Comparison of ENCODE assay signal across 19 cellular contexts in genomic region chr10:122285506-122286444, GRCh38. TPM values are rescaled to one million over a fixed set of nuclear protein-coding genes. Genes with fewer than 3 reads are reported as not detected.
DNase-seq lines count a peak whose midpoint lies in the region; ATAC-seq, FAIRE-seq and TF ChIP-seq lines count a peak whose summit lies in the region.
"Had no signal": no experiment of that assay in that cellular context is flagged by ENCODE, and none has a peak within 500 bp of the region (broad histone marks: within the 10 kb centered on the region; RNA-seq: fewer than 3 reads in every experiment).

No MANE protein-coding gene starts in this region.

- FAIRE-seq in astrocyte (lab: Jason Lieb, UNC): no peak
- FAIRE-seq: D721Med, GM12891 had no signal

- H3K79me2 ChIP-seq in astrocyte (ENCODE audit: insufficient read depth, low read length): no peaks in the 10 kb centered on the region

- TF ChIP-seq CTCF in astrocyte (IDR thresholded peaks at IDR 0.05; ENCODE audit: insufficient read depth, low read depth, low read length): no peak
- no peak for TF ChIP-seq CTCF in foreskin keratinocyte (conservative IDR thresholded peaks at IDR 0.05)

- peaks cover 4% of the 10 kb centered on the region for H3K9me3 Mint-ChIP-seq in astrocyte (ENCODE audit: unreplicated experiment)
- H3K9me3 Mint-ChIP-seq: HFFc6 had no signal

- H3K4me2 ChIP-seq in BLaER1: peak overlapping the region; percentile 44
- H3K4me2 ChIP-seq in astrocyte (ENCODE audit: low read length): no peak overlapping the region

- H3K27me3 ChIP-seq in BLaER1: no peaks in the 10 kb centered on the region
- no peaks in the 10 kb centered on the region for H3K27me3 ChIP-seq in astrocyte (ENCODE audit: insufficient read depth, low read length)
- H3K27me3 ChIP-seq in skeletal muscle tissue (ENCODE audit: control insufficient read depth in 3 of 3, insufficient read depth in 3 of 3, low read length in 3 of 3): no peaks in the 10 kb centered on the region
- no peaks in the 10 kb centered on the region for H3K27me3 ChIP-seq in foreskin keratinocyte

- H4K20me1 ChIP-seq in BLaER1: no peaks in the 10 kb centered on the region
- H4K20me1 ChIP-seq in astrocyte (ENCODE audit: insufficient read depth, low read length): no peaks in the 10 kb centered on the region

- H3K27ac ChIP-seq in BLaER1 (no peak overlapping the region), astrocyte (ENCODE audit: low read depth, low read length) (peak overlapping the region; percentile 30), skeletal muscle tissue (ENCODE audit: low read depth, low read length) (peak overlapping the region; percentile 90), foreskin keratinocyte (no peak overlapping the region)
- H3K27ac ChIP-seq: C4-2B, PC-9, RWPE1 had no signal

- H3K4me3 ChIP-seq in BLaER1: no peak overlapping the region
- no peak overlapping the region for H3K4me3 ChIP-seq in astrocyte (ENCODE audit: insufficient read depth, low read depth, low read length)
- no peak overlapping the region for H3K4me3 ChIP-seq in skeletal muscle tissue (ENCODE audit: low read length in 3 of 3)
- H3K4me3 ChIP-seq: PC-9 had no signal

- no peak overlapping the region for H2AFZ ChIP-seq in astrocyte (ENCODE audit: low read depth, low read length)
- H2AFZ ChIP-seq: PC-9 had no signal

- H3K4me1 ChIP-seq in BLaER1 (peaks cover 30% of the 10 kb centered on the region), astrocyte (ENCODE audit: insufficient read depth, low read length) (peaks cover 30% of the 10 kb centered on the region), skeletal muscle tissue (ENCODE audit: control insufficient read depth in 3 of 3, insufficient read depth in 3 of 3, low read length in 3 of 3) (peaks cover 20 to 67% (median 48%) of the 10 kb centered on the region in 3 donors), foreskin keratinocyte (peaks cover 12% of the 10 kb centered on the region)

- peaks cover 36% of the 10 kb centered on the region for H3K4me1 Mint-ChIP-seq in astrocyte (ENCODE audit: low read depth, unreplicated experiment)

- no peak for DNase-seq in astrocyte (ENCODE audit: low read depth)
- DNase-seq in myocyte (ENCODE audit: low read depth): peak; percentile 80
- no peak for DNase-seq in foreskin keratinocyte
- DNase-seq in NK-92 treated with Interleukin-12 subunit alpha and Interleukin-12 subunit beta, amount 100 ng/mL, for 24 hours (lab: John Stamatoyannopoulos, UW): no peak
- DNase-seq: H7, HFFc6, KG1, MV-4-11, NCI-H1694 treated with DMSO at 0.1 percent for 48 hours, NCI-H2227 treated with DMSO at 0.1 percent for 48 hours, PC-9 had no signal

- H3K27ac Mint-ChIP-seq in astrocyte (ENCODE audit: unreplicated experiment): peak overlapping the region; percentile 35
- H3K27ac Mint-ChIP-seq: HFFc6 had no signal

- ATAC-seq in GM21367 (IDR thresholded peaks at IDR 0.05; ENCODE audit: unreplicated experiment) (no peak), foreskin keratinocyte (no peak)

- H3K27me3 Mint-ChIP-seq in astrocyte (ENCODE audit: low read depth, unreplicated experiment): no peaks in the 10 kb centered on the region

- H3K9me3 ChIP-seq in BLaER1 (no peaks in the 10 kb centered on the region), astrocyte (ENCODE audit: insufficient read depth, low read depth, low read length) (no peaks in the 10 kb centered on the region), skeletal muscle tissue (ENCODE audit: control insufficient read depth in 3 of 3, low read length in 3 of 3) (no peaks in the 10 kb centered on the region)

- no peaks in the 10 kb centered on the region for H3K36me3 Mint-ChIP-seq in astrocyte (ENCODE audit: low read depth, unreplicated experiment)

- no peak overlapping the region for H3K9ac ChIP-seq in BLaER1
- no peak overlapping the region for H3K9ac ChIP-seq in astrocyte (ENCODE audit: low read length)
- H3K9ac ChIP-seq in skeletal muscle tissue (ENCODE audit: low read depth in 1 of 3, low read length in 3 of 3): no peak overlapping the region

- H3K4me3 Mint-ChIP-seq in astrocyte (ENCODE audit: unreplicated experiment): no peak overlapping the region
- H3K4me3 Mint-ChIP-seq: HFFc6 had no signal

- no peaks in the 10 kb centered on the region for H3K36me3 ChIP-seq in BLaER1
- H3K36me3 ChIP-seq in astrocyte (ENCODE audit: insufficient read depth, low read length): no peaks in the 10 kb centered on the region
- no peaks in the 10 kb centered on the region for H3K36me3 ChIP-seq in skeletal muscle tissue (ENCODE audit: control insufficient read depth in 3 of 3, insufficient read depth in 3 of 3, low read length in 3 of 3)

RNA-seq across cellular contexts. Expression of gene BTBD16, which starts 14.7 kb away (rescaled TPM):
- total RNA-seq in astrocyte (0.26 TPM in 1 of 2 replicates, not detected in the other), myocyte (1.2 TPM in 1 of 2 replicates, not detected in the other), skeletal muscle tissue (not detected), foreskin keratinocyte (0.48 and 0.53 TPM in 2 replicates)
- 0.09 TPM for polyA plus RNA-seq in myocyte (2012)
- 0.55 and 0.68 TPM in 2 replicates for polyA plus RNA-seq in foreskin keratinocyte
- total RNA-seq: A673, HFFc6 had no signal

Comparison
In these comparisons a context has a peak if more than half of its experiments do, and no peak if none do; other contexts are left out.
1. H3K27ac ChIP-seq: peak in astrocyte (single experiment) and skeletal muscle tissue (single experiment); none in BLaER1 (single experiment) and foreskin keratinocyte (single experiment).